11 cellular contexts compared by ENCODE assay signal in the genomic region with DNA sequence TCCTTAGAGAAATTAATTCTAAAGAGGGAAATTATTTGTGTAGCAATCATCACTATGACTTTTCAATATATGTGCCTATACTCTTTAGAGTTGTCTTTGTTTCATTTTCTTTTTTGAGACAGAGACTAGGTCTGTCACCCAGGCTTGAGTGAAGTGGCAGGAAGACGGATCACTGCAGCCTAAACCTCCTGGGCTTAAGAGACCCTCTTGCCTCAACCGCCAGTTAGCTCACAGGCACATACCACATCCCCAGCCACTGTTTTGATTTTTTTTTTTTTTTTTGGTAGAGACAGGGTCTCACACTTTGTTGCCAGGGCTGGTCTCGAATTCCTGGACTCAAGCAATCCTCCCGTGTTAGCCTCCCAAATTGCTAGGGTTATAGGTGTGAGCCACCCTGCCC. TPM values are rescaled to one million over a fixed set of nuclear protein-coding genes. Genes with fewer than 3 reads are reported as not detected.
DNase-seq lines count a peak whose midpoint lies in the region; ATAC-seq and TF ChIP-seq lines count a peak whose summit lies in the region.
"Had no signal": no experiment of that assay in that cellular context is flagged by ENCODE, and none has a peak within 500 bp of the region (broad histone marks: within the 10 kb centered on the region; RNA-seq: fewer than 3 reads in every experiment).

No MANE protein-coding gene starts in this region.

- no peak overlapping the region for H4K91ac ChIP-seq in mesenchymal stem cell (ENCODE audit: low read length)

- no peak overlapping the region for H2BK120ac ChIP-seq in mesenchymal stem cell (ENCODE audit: low read depth, low read length)

- H2BK5ac ChIP-seq in mesenchymal stem cell (ENCODE audit: low read depth, low read length, poor library complexity, severe bottlenecking): no peak overlapping the region

- H3K4ac ChIP-seq in mesenchymal stem cell (ENCODE audit: low read depth in 1 of 2, low read length in 2 of 2): no peak overlapping the region

- peaks cover 40% of the 10 kb centered on the region for H3K36me3 Mint-ChIP-seq in CD8-positive, alpha-beta T cell
- H3K36me3 Mint-ChIP-seq in MCF 10A (ENCODE audit: insufficient read depth, unreplicated experiment): peaks cover 19% of the 10 kb centered on the region

- H3K27ac ChIP-seq in CD8-positive, alpha-beta T cell (ENCODE audit: low read depth, low read length): peak overlapping the region; percentile 38
- H3K27ac ChIP-seq in SK-N-MC (peak overlapping the region; percentile 26; the same call in 1 of the 2 replicates), mesenchymal stem cell (ENCODE audit: low read length, poor library complexity, severe bottlenecking) (no peak overlapping the region)

- H2BK15ac ChIP-seq in mesenchymal stem cell (ENCODE audit: low read depth, poor library complexity, severe bottlenecking): no peak overlapping the region

- CTCF ChIA-PET in CD8-positive, alpha-beta T cell (lab: Charles Lee): interaction anchor here (1.2 to 1.4 kb wide), 3 partner anchors 11 to 19 kb away, joined by 3 to 5 read pairs (median 3); a partner anchor contains a TSS
- CTCF ChIA-PET in MCF 10A (lab: Yijun Ruan, JAX): interaction anchor here (0.6 to 2.1 kb wide), 3 partner anchors 17 to 451 kb away, joined by 3 to 6 read pairs (median 5); no protein-coding TSS in a partner anchor

- H4K8ac ChIP-seq in mesenchymal stem cell (ENCODE audit: low read length): no peak overlapping the region

- peak in 4 of 7 experiments; percentile 16 to 64 (median 36) for DNase-seq in CD8-positive, alpha-beta T cell
- no peak for DNase-seq in SK-N-MC (ENCODE audit: low read depth, low spot score)
- no peak for DNase-seq in mesenchymal stem cell
- DNase-seq in MCF 10A (ENCODE audit: unreplicated experiment): no peak
- DNase-seq in stimulated activated CD4-positive, alpha-beta T cell treated with anti-CD3 and anti-CD28 coated beads, Interleukin-4, amount 100 ng/mL, for 24 hours: no peak
- DNase-seq in NCI-H1436 treated with DMSO at 0.1 percent for 48 hours (lab: John Stamatoyannopoulos, UW): no peak
- DNase-seq: Calu3, NCI-H446 had no signal

- 94% methylated on average over 3 of the region's 4 CpGs for WGBS in mesenchymal stem cell

- no peak overlapping the region for H2AFZ ChIP-seq in mesenchymal stem cell (ENCODE audit: low read depth, low read length)

- intact Hi-C loops in CD8-positive, alpha-beta T cell (cut with DNase I, micrococcal nuclease): no loop called here
- intact Hi-C loops in MCF 10A (cut with micrococcal nuclease): no loop called here

- H3K14ac ChIP-seq in mesenchymal stem cell (ENCODE audit: low read length in 2 of 2): no peak overlapping the region

- H3K4me1 ChIP-seq in CD8-positive, alpha-beta T cell (ENCODE audit: insufficient read depth, low read length): peaks cover 50% of the 10 kb centered on the region
- H3K4me1 ChIP-seq in mesenchymal stem cell (ENCODE audit: control insufficient read depth, insufficient read depth, low read depth, low read length): peaks cover 2% of the 10 kb centered on the region

- H3K9ac ChIP-seq in SK-N-MC (ENCODE audit: insufficient read length) (no peak overlapping the region), mesenchymal stem cell (ENCODE audit: low read length) (peak overlapping the region; percentile 19)

- H3K9me3 ChIP-seq in CD8-positive, alpha-beta T cell (ENCODE audit: low read length): no peaks in the 10 kb centered on the region
- H3K9me3 ChIP-seq in SK-N-MC (ENCODE audit: low read depth, low read length) (no peaks in the 10 kb centered on the region), mesenchymal stem cell (ENCODE audit: control insufficient read depth, low read length) (no peaks in the 10 kb centered on the region)

- no peak overlapping the region for H3K23ac ChIP-seq in mesenchymal stem cell (ENCODE audit: low read length in 2 of 2)

- H3K27me3 ChIP-seq in CD8-positive, alpha-beta T cell (ENCODE audit: insufficient read depth, low read length): no peaks in the 10 kb centered on the region
- H3K27me3 ChIP-seq in mesenchymal stem cell (ENCODE audit: control insufficient read depth in 1 of 2, insufficient read depth in 1 of 2, low read length in 2 of 2): no peaks in the 10 kb centered on the region
- H3K27me3 ChIP-seq: cardiac muscle cell had no signal

- peak overlapping the region; percentile 78 for H3K4me3 Mint-ChIP-seq in CD8-positive, alpha-beta T cell
- no peak overlapping the region for H3K4me3 Mint-ChIP-seq in MCF 10A (ENCODE audit: unreplicated experiment)

- BruUV-seq in MCF 10A (replicated peaks; lab: Mats Ljungman, UMichigan): no TSS peak

- H3K4me3 ChIP-seq in CD8-positive, alpha-beta T cell (ENCODE audit: low read depth, low read length): no peak overlapping the region
- H3K4me3 ChIP-seq in SK-N-MC (no peak overlapping the region), mesenchymal stem cell (ENCODE audit: insufficient read depth in 1 of 2, low read depth in 1 of 2, low read length in 2 of 2) (no peak overlapping the region)
- H3K4me3 ChIP-seq: cardiac muscle cell had no signal

- H3K9me3 Mint-ChIP-seq in CD8-positive, alpha-beta T cell: no peaks in the 10 kb centered on the region
- no peaks in the 10 kb centered on the region for H3K9me3 Mint-ChIP-seq in MCF 10A (ENCODE audit: unreplicated experiment)

- H3K27ac Mint-ChIP-seq in CD8-positive, alpha-beta T cell: peak overlapping the region; percentile 97
- H3K27ac Mint-ChIP-seq in MCF 10A (ENCODE audit: low read depth, unreplicated experiment): no peak overlapping the region

- peaks cover 94% of the 10 kb centered on the region for H3K4me1 Mint-ChIP-seq in CD8-positive, alpha-beta T cell (ENCODE audit: low read depth)
- H3K4me1 Mint-ChIP-seq in MCF 10A (ENCODE audit: insufficient read depth, unreplicated experiment): peaks cover 39% of the 10 kb centered on the region

- H2AK5ac ChIP-seq in mesenchymal stem cell (ENCODE audit: low read length, severe bottlenecking): no peak overlapping the region

- no peak overlapping the region for H3K4me2 ChIP-seq in mesenchymal stem cell (ENCODE audit: low read length, poor library complexity, severe bottlenecking)

- POLR2A ChIA-PET in CD8-positive, alpha-beta T cell (lab: Charles Lee): interaction anchor here (0.6 to 3.6 kb wide), 5 partner anchors 10 to 121 kb away, joined by 3 to 28 read pairs (median 5); a partner anchor contains a TSS
- POLR2A ChIA-PET in MCF 10A (lab: Yijun Ruan, JAX): interaction anchor here (0.7 to 4.5 kb wide), 6 partner anchors 10 to 65 kb away, joined by 3 to 52 read pairs (median 5); a partner anchor contains a TSS

- peak; percentile 96 for ATAC-seq in CD8-positive, alpha-beta T cell
- ATAC-seq in GM19395 (IDR thresholded peaks at IDR 0.05; ENCODE audit: unreplicated experiment) (peak; percentile 65), GM21381 (IDR thresholded peaks at IDR 0.05; ENCODE audit: unreplicated experiment) (no peak)

- peaks cover 1% of the 10 kb centered on the region for H3K79me1 ChIP-seq in mesenchymal stem cell (replicated peaks; ENCODE audit: low read length, poor library complexity, severe bottlenecking)

- H3K27me3 Mint-ChIP-seq in CD8-positive, alpha-beta T cell (ENCODE audit: low read depth): no peaks in the 10 kb centered on the region
- H3K27me3 Mint-ChIP-seq in MCF 10A (ENCODE audit: insufficient read depth, unreplicated experiment): no peaks in the 10 kb centered on the region

- no peaks in the 10 kb centered on the region for H3K36me3 ChIP-seq in CD8-positive, alpha-beta T cell (ENCODE audit: insufficient read depth, low read length)
- H3K36me3 ChIP-seq in SK-N-MC (ENCODE audit: insufficient read depth, low read length): peaks cover 75% of the 10 kb centered on the region
- H3K36me3 ChIP-seq in mesenchymal stem cell (ENCODE audit: control insufficient read depth in 1 of 2, insufficient read depth in 2 of 2, low read depth in 1 of 2, low read length in 2 of 2): peaks cover 5 to 61% of the 10 kb centered on the region in 2 experiments

- H3K18ac ChIP-seq in mesenchymal stem cell (ENCODE audit: low read depth in 1 of 2, low read length in 2 of 2): no peak overlapping the region

- TF ChIP-seq CTCF in CD8-positive, alpha-beta T cell (IDR thresholded peaks at IDR 0.05): no peak
- no peak for TF ChIP-seq CTCF in MCF 10A (IDR thresholded peaks at IDR 0.05; ENCODE audit: unreplicated experiment)

- no peak overlapping the region for H2BK12ac ChIP-seq in mesenchymal stem cell (ENCODE audit: low read length in 2 of 2)

RNA-seq across cellular contexts. Expression of a gene that starts 12.4 kb away (rescaled TPM):
- 100 to 1,000 TPM; 115 to 123 TPM for total RNA-seq in CD8-positive, alpha-beta T cell
- polyA plus RNA-seq in mesenchymal stem cell (2013, experiment 1 of 2): 317 TPM
- 324 TPM for polyA plus RNA-seq in mesenchymal stem cell (2013, experiment 2 of 2)
- total RNA-seq in MCF 10A (2022): 239 TPM in 2 replicates

Comparison
In these comparisons a context has a peak if more than half of its experiments do, and no peak if none do; other contexts are left out.
1. DNase-seq: peak in CD8-positive, alpha-beta T cell (4 of 7); none in SK-N-MC (single experiment), mesenchymal stem cell (single experiment), MCF 10A (single experiment), stimulated activated CD4-positive, alpha-beta T cell treated with anti-CD3 and anti-CD28 coated beads, Interleukin-4, amount 100 ng/mL, for 24 hours (single experiment) and NCI-H1436 treated with DMSO at 0.1 percent for 48 hours (single experiment).